Comparison of ENCODE assay signal across 10 cellular contexts in genomic region chr2:214127178-214127970, GRCh38.
A peak's percentile ranks its signal among the peaks of the same experiment; 100 is the strongest.
DNase-seq lines count a peak whose midpoint lies in the region; ATAC-seq and TF ChIP-seq lines count a peak whose summit lies in the region.
"Had no signal": no experiment of that assay in that cellular context is flagged by ENCODE, and none has a peak within 500 bp of the region (broad histone marks: within the 10 kb centered on the region; RNA-seq: fewer than 3 reads in every experiment).

No MANE protein-coding gene starts in this region.

- H3K36me3 ChIP-seq in MG63: no peaks in the 10 kb centered on the region
- H3K36me3 ChIP-seq in lung (ENCODE audit: control insufficient read depth in 2 of 2, insufficient read depth in 2 of 2, low read length in 2 of 2): no peaks in the 10 kb centered on the region
- no peaks in the 10 kb centered on the region for H3K36me3 ChIP-seq in SJCRH30
- H3K36me3 ChIP-seq in prostate gland: no peaks in the 10 kb centered on the region

- H3K4me1 ChIP-seq in lung (ENCODE audit: control insufficient read depth in 2 of 2, insufficient read depth in 2 of 2, low read length in 2 of 2) (no peaks in the 10 kb centered on the region), SJCRH30 (no peaks in the 10 kb centered on the region), prostate gland (replicated peaks) (no peaks in the 10 kb centered on the region)

- DNase-seq in AG20443 (ENCODE audit: low spot score) (peak; percentile 76), MG63 (peak; percentile 68), epithelial cell of esophagus (ENCODE audit: low read depth) (peak; percentile 89), lung (ENCODE audit: low spot score) (peak; percentile 40), SJCRH30 (no peak), prostate gland (ENCODE audit: low spot score) (no peak), NCI-H446 treated with DMSO at 0.1 percent for 48 hours (lab: John Stamatoyannopoulos, UW) (no peak)
- DNase-seq: NCI-H524 treated with DMSO at 0.1 percent for 48 hours, T-cell had no signal

- intact Hi-C loops in prostate gland (cut with DNase I): no loop called here

- H3K4me3 ChIP-seq in MG63 (no peak overlapping the region), epithelial cell of esophagus (ENCODE audit: low read length) (no peak overlapping the region), lung (no peak overlapping the region), SJCRH30 (no peak overlapping the region), prostate gland (no peak overlapping the region)

- ATAC-seq in lung (ENCODE audit: insufficient read depth, low FRiP score) (no peak), HG03378 (IDR thresholded peaks at IDR 0.05; ENCODE audit: unreplicated experiment) (no peak)
- ATAC-seq: T-cell had no signal

- TF ChIP-seq CTCF in epithelial cell of esophagus (IDR thresholded peaks at IDR 0.05; ENCODE audit: insufficient read depth, low read depth, low read length, missing control alignments) (no peak), lung (IDR thresholded peaks at IDR 0.05; ENCODE audit: control extremely low read depth, extremely low read depth) (no peak), prostate gland (IDR thresholded peaks at IDR 0.05) (no peak)

- H3K9me3 ChIP-seq in MG63 (peaks cover 3% of the 10 kb centered on the region; the same call in 1 of the 2 replicates), lung (ENCODE audit: control insufficient read depth in 2 of 2, insufficient read depth in 1 of 2, low read length in 1 of 2) (peaks cover 0 to 2% of the 10 kb centered on the region in 2 donors), SJCRH30 (replicated peaks) (no peaks in the 10 kb centered on the region), prostate gland (no peaks in the 10 kb centered on the region)

- H3K27ac ChIP-seq in lung (ENCODE audit: low read depth in 1 of 2, low read length in 1 of 2) (no peak overlapping the region), SJCRH30 (no peak overlapping the region), prostate gland (no peak overlapping the region)

- TF ChIP-seq POLR2A in prostate gland (IDR thresholded peaks at IDR 0.05): no peak

- WGBS in lung, 2 donors: 36 to 70% methylated on average over 1 of the region's 1 CpG
- 53% methylated on average over 1 of the region's 1 CpG for WGBS in prostate gland

- no peaks in the 10 kb centered on the region for H3K27me3 ChIP-seq in MG63
- H3K27me3 ChIP-seq in lung (ENCODE audit: control insufficient read depth, insufficient read depth): no peaks in the 10 kb centered on the region
- no peaks in the 10 kb centered on the region for H3K27me3 ChIP-seq in SJCRH30
- no peaks in the 10 kb centered on the region for H3K27me3 ChIP-seq in prostate gland (replicated peaks; ENCODE audit: insufficient read depth)

Comparison
In these comparisons a context has a peak if more than half of its experiments do, and no peak if none do; other contexts are left out.
1. DNase-seq: peak in AG20443 (single experiment), MG63 (single experiment), epithelial cell of esophagus (single experiment) and lung (single experiment); none in SJCRH30 (0 of 2), prostate gland (single experiment) and NCI-H446 treated with DMSO at 0.1 percent for 48 hours (single experiment).